ENCODE assay signal across 1 cellular context in the genomic region with DNA sequence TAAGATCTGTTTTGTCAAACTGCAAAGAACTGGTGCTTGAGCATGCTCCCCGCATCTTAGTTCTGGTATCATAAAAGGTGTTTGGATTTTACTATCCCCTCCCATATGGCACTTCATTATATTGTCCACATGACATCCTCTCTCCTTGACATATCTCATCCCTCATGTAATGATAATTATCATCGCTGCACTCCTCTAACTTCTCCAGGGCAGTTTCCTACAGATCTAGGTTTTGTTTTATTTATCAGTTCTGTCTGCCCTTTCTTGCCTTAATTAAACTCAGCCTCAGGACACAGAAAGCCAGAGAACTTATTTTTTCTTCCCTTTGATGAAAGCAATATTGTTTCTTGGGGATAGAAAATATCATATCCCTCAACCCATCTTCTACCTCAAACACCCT.
TF ChIP-seq lines count a peak whose summit lies in the region.

No MANE protein-coding gene starts in this region.

TF ChIP-seq in SK-N-SH treated with all-trans-retinoic acid at 6 μM for 48 hours, 23 proteins besides CTCF, POLR2A, EP300 and RAD21 (continued from another document):
- TF ChIP-seq, protein P1, sequence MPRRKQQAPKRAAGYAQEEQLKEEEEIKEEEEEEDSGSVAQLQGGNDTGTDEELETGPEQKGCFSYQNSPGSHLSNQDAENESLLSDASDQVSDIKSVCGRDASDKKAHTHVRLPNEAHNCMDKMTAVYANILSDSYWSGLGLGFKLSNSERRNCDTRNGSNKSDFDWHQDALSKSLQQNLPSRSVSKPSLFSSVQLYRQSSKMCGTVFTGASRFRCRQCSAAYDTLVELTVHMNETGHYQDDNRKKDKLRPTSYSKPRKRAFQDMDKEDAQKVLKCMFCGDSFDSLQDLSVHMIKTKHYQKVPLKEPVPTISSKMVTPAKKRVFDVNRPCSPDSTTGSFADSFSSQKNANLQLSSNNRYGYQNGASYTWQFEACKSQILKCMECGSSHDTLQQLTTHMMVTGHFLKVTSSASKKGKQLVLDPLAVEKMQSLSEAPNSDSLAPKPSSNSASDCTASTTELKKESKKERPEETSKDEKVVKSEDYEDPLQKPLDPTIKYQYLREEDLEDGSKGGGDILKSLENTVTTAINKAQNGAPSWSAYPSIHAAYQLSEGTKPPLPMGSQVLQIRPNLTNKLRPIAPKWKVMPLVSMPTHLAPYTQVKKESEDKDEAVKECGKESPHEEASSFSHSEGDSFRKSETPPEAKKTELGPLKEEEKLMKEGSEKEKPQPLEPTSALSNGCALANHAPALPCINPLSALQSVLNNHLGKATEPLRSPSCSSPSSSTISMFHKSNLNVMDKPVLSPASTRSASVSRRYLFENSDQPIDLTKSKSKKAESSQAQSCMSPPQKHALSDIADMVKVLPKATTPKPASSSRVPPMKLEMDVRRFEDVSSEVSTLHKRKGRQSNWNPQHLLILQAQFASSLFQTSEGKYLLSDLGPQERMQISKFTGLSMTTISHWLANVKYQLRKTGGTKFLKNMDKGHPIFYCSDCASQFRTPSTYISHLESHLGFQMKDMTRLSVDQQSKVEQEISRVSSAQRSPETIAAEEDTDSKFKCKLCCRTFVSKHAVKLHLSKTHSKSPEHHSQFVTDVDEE (CRISPR knock-in tag; IDR thresholded peaks at IDR 0.05): no peak
- TF ChIP-seq, protein P2, sequence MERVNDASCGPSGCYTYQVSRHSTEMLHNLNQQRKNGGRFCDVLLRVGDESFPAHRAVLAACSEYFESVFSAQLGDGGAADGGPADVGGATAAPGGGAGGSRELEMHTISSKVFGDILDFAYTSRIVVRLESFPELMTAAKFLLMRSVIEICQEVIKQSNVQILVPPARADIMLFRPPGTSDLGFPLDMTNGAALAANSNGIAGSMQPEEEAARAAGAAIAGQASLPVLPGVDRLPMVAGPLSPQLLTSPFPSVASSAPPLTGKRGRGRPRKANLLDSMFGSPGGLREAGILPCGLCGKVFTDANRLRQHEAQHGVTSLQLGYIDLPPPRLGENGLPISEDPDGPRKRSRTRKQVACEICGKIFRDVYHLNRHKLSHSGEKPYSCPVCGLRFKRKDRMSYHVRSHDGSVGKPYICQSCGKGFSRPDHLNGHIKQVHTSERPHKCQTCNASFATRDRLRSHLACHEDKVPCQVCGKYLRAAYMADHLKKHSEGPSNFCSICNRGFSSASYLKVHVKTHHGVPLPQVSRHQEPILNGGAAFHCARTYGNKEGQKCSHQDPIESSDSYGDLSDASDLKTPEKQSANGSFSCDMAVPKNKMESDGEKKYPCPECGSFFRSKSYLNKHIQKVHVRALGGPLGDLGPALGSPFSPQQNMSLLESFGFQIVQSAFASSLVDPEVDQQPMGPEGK (CRISPR knock-in tag; IDR thresholded peaks at IDR 0.05; ENCODE audit: borderline replicate concordance): no peak
- no peak for TF ChIP-seq ZFP3 (CRISPR knock-in tag; IDR thresholded peaks at IDR 0.05)
- TF ChIP-seq BACH2 (CRISPR knock-in tag; IDR thresholded peaks at IDR 0.05; ENCODE audit: borderline replicate concordance): no peak
- TF ChIP-seq ESRRG (CRISPR knock-in tag; IDR thresholded peaks at IDR 0.05): no peak
- TF ChIP-seq GLIS3 (CRISPR knock-in tag; IDR thresholded peaks at IDR 0.05): no peak
- TF ChIP-seq PPARA (CRISPR knock-in tag; IDR thresholded peaks at IDR 0.05; ENCODE audit: borderline replicate concordance): no peak
- no peak for TF ChIP-seq RARB (CRISPR knock-in tag; IDR thresholded peaks at IDR 0.05)
- TF ChIP-seq, protein P3, sequence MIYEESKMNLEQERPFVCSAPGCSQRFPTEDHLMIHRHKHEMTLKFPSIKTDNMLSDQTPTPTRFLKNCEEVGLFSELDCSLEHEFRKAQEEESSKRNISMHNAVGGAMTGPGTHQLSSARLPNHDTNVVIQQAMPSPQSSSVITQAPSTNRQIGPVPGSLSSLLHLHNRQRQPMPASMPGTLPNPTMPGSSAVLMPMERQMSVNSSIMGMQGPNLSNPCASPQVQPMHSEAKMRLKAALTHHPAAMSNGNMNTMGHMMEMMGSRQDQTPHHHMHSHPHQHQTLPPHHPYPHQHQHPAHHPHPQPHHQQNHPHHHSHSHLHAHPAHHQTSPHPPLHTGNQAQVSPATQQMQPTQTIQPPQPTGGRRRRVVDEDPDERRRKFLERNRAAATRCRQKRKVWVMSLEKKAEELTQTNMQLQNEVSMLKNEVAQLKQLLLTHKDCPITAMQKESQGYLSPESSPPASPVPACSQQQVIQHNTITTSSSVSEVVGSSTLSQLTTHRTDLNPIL (CRISPR knock-in tag; IDR thresholded peaks at IDR 0.05; ENCODE audit: low read depth): no peak
- no peak for TF ChIP-seq TCF4 (CRISPR knock-in tag; IDR thresholded peaks at IDR 0.05; ENCODE audit: borderline replicate concordance)
- no peak for TF ChIP-seq ZNF8 (CRISPR knock-in tag; IDR thresholded peaks at IDR 0.05)
